Comparison of ENCODE assay signal across 8 cellular contexts in genomic region chr2:35410431-35411061, GRCh38.
DNase-seq lines count a peak whose midpoint lies in the region; ATAC-seq and TF ChIP-seq lines count a peak whose summit lies in the region.

No MANE protein-coding gene starts in this region.

- H2AFZ ChIP-seq in GM23248 = no peak overlapping the region
- H2AFZ ChIP-seq in neural cell (ENCODE audit: low read depth, low read length) = no peak overlapping the region

- TF ChIP-seq EP300 in neural cell (conservative IDR thresholded peaks at IDR 0.05; ENCODE audit: poor library complexity, severe bottlenecking) = no peak

- no peaks in the 10 kb centered on the region for H3K9me2 ChIP-seq in GM23248 (ENCODE audit: insufficient read depth)
- no peaks in the 10 kb centered on the region for H3K9me2 ChIP-seq in neural cell (ENCODE audit: insufficient read depth, low read length)

- H3K4me3 ChIP-seq in GM23248 (no peak overlapping the region), LNCaP clone FGC (ENCODE audit: low read depth, low read length) (no peak overlapping the region), WERI-Rb-1 (ENCODE audit: low read depth, low read length) (no peak overlapping the region), epithelial cell of esophagus (ENCODE audit: low read length) (no peak overlapping the region), neural cell (ENCODE audit: low read length) (no peak overlapping the region), aorta (ENCODE audit: low read length in 2 of 2) (no peak overlapping the region)

- no peaks in the 10 kb centered on the region for H3K4me1 ChIP-seq in GM23248 (ENCODE audit: insufficient read depth)
- H3K4me1 ChIP-seq in aorta (ENCODE audit: control insufficient read depth in 1 of 2, insufficient read depth in 2 of 2, low read length in 2 of 2) = no peaks in the 10 kb centered on the region

- DNase-seq in activated CD4-positive, CD25-positive, alpha-beta regulatory T cell treated with anti-CD3 and anti-CD28 coated beads, Interleukin-2, amount 50 U/mL, for 72 hours = peak; percentile 42
- peak; percentile 63 for DNase-seq in GM23248
- peak; percentile 3 for DNase-seq in LNCaP clone FGC (ENCODE audit: low read depth)
- DNase-seq in WERI-Rb-1 = peak; percentile 70
- DNase-seq in epithelial cell of esophagus (ENCODE audit: low read depth) = peak; percentile 60
- DNase-seq in aorta = peak; percentile 67 to 85

- H3K79me2 ChIP-seq in GM23248 (ENCODE audit: insufficient read depth) (no peaks in the 10 kb centered on the region), neural cell (replicated peaks; ENCODE audit: insufficient read depth, low read length) (no peaks in the 10 kb centered on the region)

- in situ Hi-C loops in GM23248 (cut with MboI) = loop anchor here (25.0 kb wide), 2 partner anchors 1323 to 1723 kb away; no protein-coding TSS in a partner anchor

- no peak overlapping the region for H3K4me2 ChIP-seq in GM23248 (ENCODE audit: unreplicated experiment)
- H3K4me2 ChIP-seq in neural cell (ENCODE audit: low read length) = no peak overlapping the region

- H3K27ac ChIP-seq in GM23248 (no peak overlapping the region), WERI-Rb-1 (no peak overlapping the region), neural cell (ENCODE audit: low read length) (no peak overlapping the region), aorta (ENCODE audit: low read depth in 1 of 2, low read length in 2 of 2) (no peak overlapping the region)

- peak; percentile 79 for TF ChIP-seq CTCF in LNCaP clone FGC (IDR thresholded peaks at IDR 0.05; ENCODE audit: control insufficient read depth, extremely low read depth, insufficient read depth)
- peak; percentile 80 for TF ChIP-seq CTCF in WERI-Rb-1 (IDR thresholded peaks at IDR 0.05; ENCODE audit: low read depth, low read length)
- peak; percentile 94 for TF ChIP-seq CTCF in epithelial cell of esophagus (IDR thresholded peaks at IDR 0.05; ENCODE audit: insufficient read depth, low read depth, low read length, missing control alignments)
- peak; percentile 68 for TF ChIP-seq CTCF in neural cell (IDR thresholded peaks at IDR 0.05; ENCODE audit: poor library complexity, severe bottlenecking)

- peak; percentile 73 for TF ChIP-seq RAD21 in neural cell (conservative IDR thresholded peaks at IDR 0.05)

- H3K27me3 ChIP-seq in GM23248 (replicated peaks; ENCODE audit: insufficient read depth) = no peaks in the 10 kb centered on the region
- H3K27me3 ChIP-seq in WERI-Rb-1 (ENCODE audit: insufficient read depth, low read depth, severe bottlenecking) = no peaks in the 10 kb centered on the region
- no peaks in the 10 kb centered on the region for H3K27me3 ChIP-seq in neural cell (ENCODE audit: insufficient read depth, low read depth, low read length)
- no peaks in the 10 kb centered on the region for H3K27me3 ChIP-seq in aorta (ENCODE audit: control insufficient read depth in 1 of 2, insufficient read depth in 2 of 2, low read length in 1 of 2)

- H3K9ac ChIP-seq in GM23248 = no peak overlapping the region
- H3K9ac ChIP-seq in neural cell (ENCODE audit: low read length) = no peak overlapping the region

- H3K9me3 ChIP-seq in GM23248 (ENCODE audit: low read depth) = no peaks in the 10 kb centered on the region
- H3K9me3 ChIP-seq in WERI-Rb-1 (ENCODE audit: severe bottlenecking) = no peaks in the 10 kb centered on the region
- no peaks in the 10 kb centered on the region for H3K9me3 ChIP-seq in neural cell (ENCODE audit: low read length)
- H3K9me3 ChIP-seq in aorta (ENCODE audit: control insufficient read depth, low read length) = no peaks in the 10 kb centered on the region

- intact Hi-C loops in aorta (cut with DNase I) = loop anchor here (5.0 to 10.0 kb wide), 2 partner anchors 243 to 1736 kb away; no protein-coding TSS in a partner anchor

- H4K20me1 ChIP-seq in GM23248 (ENCODE audit: insufficient read depth) (no peaks in the 10 kb centered on the region), neural cell (ENCODE audit: insufficient read depth) (no peaks in the 10 kb centered on the region)

- WGBS in GM23248 (ENCODE audit: low coverage in 1 of 2, low lambda C conversion rate in 2 of 2, missing lambda C conversion rate in 2 of 2), 2 experiments = 28 to 34% methylated on average over 5 of the region's 5 CpGs
- WGBS in aorta, 2 donors = 22% methylated on average over 5 of the region's 5 CpGs

- no peaks in the 10 kb centered on the region for H3K36me3 ChIP-seq in GM23248 (ENCODE audit: low read depth)
- no peaks in the 10 kb centered on the region for H3K36me3 ChIP-seq in WERI-Rb-1
- no peaks in the 10 kb centered on the region for H3K36me3 ChIP-seq in neural cell (ENCODE audit: insufficient read depth, low read length)
- no peaks in the 10 kb centered on the region for H3K36me3 ChIP-seq in aorta (ENCODE audit: control insufficient read depth in 1 of 2, insufficient read depth in 2 of 2, low read length in 1 of 2)

- H3F3A ChIP-seq in GM23248 (ENCODE audit: insufficient read depth) = no peaks in the 10 kb centered on the region
- H3F3A ChIP-seq in neural cell (ENCODE audit: insufficient read depth, low read length, poor library complexity, severe bottlenecking) = no peaks in the 10 kb centered on the region

- no peak for ATAC-seq in activated CD4-positive, CD25-positive, alpha-beta regulatory T cell treated with anti-CD3 and anti-CD28 coated beads, Interleukin-2, amount 50 U/mL, for 24 hours
- ATAC-seq in aorta (ENCODE audit: low FRiP score) = no peak

TF ChIP-seq in neural cell, 6 proteins besides CTCF, POLR2A, EP300 and RAD21:
- TF ChIP-seq SMC3 (conservative IDR thresholded peaks at IDR 0.05; ENCODE audit: poor library complexity) (peak; percentile 73), REST (IDR thresholded peaks at IDR 0.05; ENCODE audit: borderline replicate concordance) (no peak)

Comparison
In these comparisons a context has a peak if more than half of its experiments do, and no peak if none do; other contexts are left out.
1. DNase-seq: peak in every context shown above with its lines; median percentile 76 in aorta; 70 in WERI-Rb-1; 63 in GM23248; 60 in epithelial cell of esophagus; 42 in activated CD4-positive, CD25-positive, alpha-beta regulatory T cell treated with anti-CD3 and anti-CD28 coated beads, Interleukin-2, amount 50 U/mL, for 72 hours; 3 in LNCaP clone FGC.